14 cellular contexts compared by ENCODE assay signal in the genomic region with DNA sequence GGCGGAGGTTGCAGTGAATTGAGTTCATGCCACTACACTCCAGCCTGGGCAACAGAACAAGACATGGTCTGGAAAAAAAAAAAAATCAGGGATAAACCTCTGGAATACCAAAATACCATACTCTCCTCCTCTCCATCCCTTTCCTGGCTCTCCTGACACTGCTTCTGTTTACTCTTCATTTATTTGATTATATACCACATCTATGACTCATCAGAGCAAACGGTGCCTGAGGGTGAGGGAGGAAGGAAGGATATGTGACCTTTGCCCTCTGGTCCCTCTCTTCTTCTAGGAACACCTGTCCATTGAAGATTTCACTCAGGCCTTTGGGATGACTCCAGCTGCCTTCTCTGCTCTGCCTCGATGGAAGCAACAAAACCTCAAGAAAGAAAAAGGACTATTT. TPM values are rescaled to one million over a fixed set of nuclear protein-coding genes. Genes with fewer than 3 reads are reported as not detected.
DNase-seq lines count a peak whose midpoint lies in the region; ATAC-seq and TF ChIP-seq lines count a peak whose summit lies in the region.
"Had no signal": no experiment of that assay in that cellular context is flagged by ENCODE, and none has a peak within 500 bp of the region (broad histone marks: within the 10 kb centered on the region; RNA-seq: fewer than 3 reads in every experiment).

No MANE protein-coding gene starts in this region.

- H3K27ac ChIP-seq in SJCRH30 (no peak overlapping the region), MM.1S (ENCODE audit: low read length) (no peak overlapping the region)
- H3K27ac ChIP-seq: cardiac muscle cell, lower lobe of right lung, WERI-Rb-1 had no signal

- no peaks in the 10 kb centered on the region for H3K79me2 ChIP-seq in MM.1S (ENCODE audit: low read length)

- H3K27me3 Mint-ChIP-seq in effector memory CD8-positive, alpha-beta T cell, result no peaks in the 10 kb centered on the region

- H3K27me3 ChIP-seq in BJ (ENCODE audit: control insufficient read depth, insufficient read depth, low read length), result no peaks in the 10 kb centered on the region; the same call in 1 of the 2 replicates
- H3K27me3 ChIP-seq in SJCRH30, result no peaks in the 10 kb centered on the region
- H3K27me3 ChIP-seq in MM.1S (replicated peaks; ENCODE audit: insufficient read depth, low read length), result no peaks in the 10 kb centered on the region
- H3K27me3 ChIP-seq: cardiac muscle cell had no signal

- no peak overlapping the region for H3K4me3 ChIP-seq in BJ (ENCODE audit: low read depth, low read length)
- no peak overlapping the region for H3K4me3 ChIP-seq in HFF-Myc (replicated peaks; ENCODE audit: low read depth, low read length)
- no peak overlapping the region for H3K4me3 ChIP-seq in SJCRH30
- no peak overlapping the region for H3K4me3 ChIP-seq in MM.1S (ENCODE audit: low read length)
- H3K4me3 ChIP-seq: cardiac muscle cell, lower lobe of right lung had no signal

- H2AFZ ChIP-seq in MM.1S (ENCODE audit: low read length), result no peak overlapping the region

- H3K4me1 Mint-ChIP-seq in effector memory CD8-positive, alpha-beta T cell (ENCODE audit: low read depth in 2 of 2), result no peaks in the 10 kb centered on the region

- POLR2A ChIA-PET in BJ (lab: Charles Lee), result no interaction called here

- no peaks in the 10 kb centered on the region for H3F3A ChIP-seq in MM.1S (ENCODE audit: insufficient read depth, low read length)

- H3K4me1 ChIP-seq in SJCRH30, result peaks cover 16% of the 10 kb centered on the region
- H3K4me1 ChIP-seq in MM.1S (ENCODE audit: low read length), result no peaks in the 10 kb centered on the region
- H3K4me1 ChIP-seq: lower lobe of right lung had no signal

- H3K4me2 ChIP-seq in MM.1S (ENCODE audit: low read depth, low read length), result no peak overlapping the region

- ATAC-seq in GM19324 (IDR thresholded peaks at IDR 0.05; ENCODE audit: low FRiP score, unreplicated experiment) (no peak), HG03097 (IDR thresholded peaks at IDR 0.05; ENCODE audit: low FRiP score, unreplicated experiment) (no peak)
- no peak for ATAC-seq in effector memory CD8-positive, alpha-beta T cell (replicated peaks)
- ATAC-seq: lower lobe of right lung had no signal

- H3K9me3 ChIP-seq in SJCRH30 (replicated peaks) (no peaks in the 10 kb centered on the region), MM.1S (replicated peaks; ENCODE audit: insufficient read depth, low read length) (no peaks in the 10 kb centered on the region)
- H3K9me3 ChIP-seq: lower lobe of right lung had no signal

- H3K9me2 ChIP-seq in MM.1S (replicated peaks; ENCODE audit: insufficient read depth, low read length), result no peaks in the 10 kb centered on the region

- no peaks in the 10 kb centered on the region for H4K20me1 ChIP-seq in MM.1S (ENCODE audit: insufficient read depth, low read length)

- H3K27ac Mint-ChIP-seq in effector memory CD8-positive, alpha-beta T cell, result peak overlapping the region in 1 of 2 donors; percentile 59

- DNase-seq in BJ (ENCODE audit: low read depth) (peak; percentile 2), HFF-Myc (ENCODE audit: extremely low read depth, low read depth) (peak; percentile 53), SJCRH30 (peak; percentile 26 to 53), islet precursor cell (peak; percentile 74), MM.1S (no peak)
- DNase-seq in effector memory CD8-positive, alpha-beta T cell, result no peak
- DNase-seq: lower lobe of right lung, NCI-H187 treated with DMSO at 0.1 percent for 48 hours, posterior cingulate gyrus, WERI-Rb-1 had no signal

- TF ChIP-seq CTCF in BJ (IDR thresholded peaks at IDR 0.05; ENCODE audit: insufficient read depth, low read depth, low read length) (no peak), HFF-Myc (IDR thresholded peaks at IDR 0.05; ENCODE audit: low read depth, low read length, missing control alignments) (no peak), MM.1S (IDR thresholded peaks at IDR 0.05; ENCODE audit: low read length) (no peak)

- H3K9ac ChIP-seq in MM.1S (ENCODE audit: low read length), result no peak overlapping the region

- CTCF ChIA-PET in BJ (lab: Yijun Ruan, JAX), result interaction anchor here (0.9 kb wide), 1 partner anchor 17 kb away, joined by 3 read pairs; no protein-coding TSS in a partner anchor

- no peak overlapping the region for H3K4me3 Mint-ChIP-seq in effector memory CD8-positive, alpha-beta T cell

- H3K36me3 Mint-ChIP-seq in effector memory CD8-positive, alpha-beta T cell (ENCODE audit: insufficient read depth), result peaks cover 16% of the 10 kb centered on the region

- H3K9me3 Mint-ChIP-seq in effector memory CD8-positive, alpha-beta T cell, result no peaks in the 10 kb centered on the region

- H3K36me3 ChIP-seq in BJ (ENCODE audit: control insufficient read depth, insufficient read depth, low read length) (peaks cover 2% of the 10 kb centered on the region; the same call in 1 of the 2 replicates), SJCRH30 (peaks cover 31% of the 10 kb centered on the region), MM.1S (replicated peaks; ENCODE audit: insufficient read depth, low read length) (0 out of 2 replicates have a peak, but pooled peaks cover 2% of the 10 kb centered on the region)

RNA-seq across cellular contexts. Expression of gene VIL1, which starts 30.0 kb away (rescaled TPM):
- polyA plus RNA-seq in BJ (2011; rRNA removed), result not detected in 2 replicates
- polyA minus RNA-seq in BJ (2011; rRNA and poly(A)+ RNA removed), result not detected in 2 replicates
- 0.02 and 0.03 TPM in 2 replicates for total RNA-seq in SJCRH30 (2014; rRNA removed; shearing (Covaris generic))
- total RNA-seq: frontal cortex had no signal

RNA-seq across cellular contexts. Expression of gene CTDSP1, which starts 49.3 kb away (rescaled TPM):
- polyA plus RNA-seq in BJ (2011; rRNA removed), result 104 and 166 TPM in 2 replicates
- polyA minus RNA-seq in BJ (2011; rRNA and poly(A)+ RNA removed), result 127 and 193 TPM in 2 replicates
- total RNA-seq in SJCRH30 (2014; rRNA removed; shearing (Covaris generic)), result 61.5 and 69.9 TPM in 2 replicates

Comparison
In these comparisons a context has a peak if more than half of its experiments do, and no peak if none do; other contexts are left out.
1. DNase-seq: peak in BJ (single experiment), HFF-Myc (single experiment), SJCRH30 (2 of 2) and islet precursor cell (single experiment); none in effector memory CD8-positive, alpha-beta T cell (0 of 3) and MM.1S (single experiment).